ENCODE assay signal across 19 cellular contexts in the genomic region with DNA sequence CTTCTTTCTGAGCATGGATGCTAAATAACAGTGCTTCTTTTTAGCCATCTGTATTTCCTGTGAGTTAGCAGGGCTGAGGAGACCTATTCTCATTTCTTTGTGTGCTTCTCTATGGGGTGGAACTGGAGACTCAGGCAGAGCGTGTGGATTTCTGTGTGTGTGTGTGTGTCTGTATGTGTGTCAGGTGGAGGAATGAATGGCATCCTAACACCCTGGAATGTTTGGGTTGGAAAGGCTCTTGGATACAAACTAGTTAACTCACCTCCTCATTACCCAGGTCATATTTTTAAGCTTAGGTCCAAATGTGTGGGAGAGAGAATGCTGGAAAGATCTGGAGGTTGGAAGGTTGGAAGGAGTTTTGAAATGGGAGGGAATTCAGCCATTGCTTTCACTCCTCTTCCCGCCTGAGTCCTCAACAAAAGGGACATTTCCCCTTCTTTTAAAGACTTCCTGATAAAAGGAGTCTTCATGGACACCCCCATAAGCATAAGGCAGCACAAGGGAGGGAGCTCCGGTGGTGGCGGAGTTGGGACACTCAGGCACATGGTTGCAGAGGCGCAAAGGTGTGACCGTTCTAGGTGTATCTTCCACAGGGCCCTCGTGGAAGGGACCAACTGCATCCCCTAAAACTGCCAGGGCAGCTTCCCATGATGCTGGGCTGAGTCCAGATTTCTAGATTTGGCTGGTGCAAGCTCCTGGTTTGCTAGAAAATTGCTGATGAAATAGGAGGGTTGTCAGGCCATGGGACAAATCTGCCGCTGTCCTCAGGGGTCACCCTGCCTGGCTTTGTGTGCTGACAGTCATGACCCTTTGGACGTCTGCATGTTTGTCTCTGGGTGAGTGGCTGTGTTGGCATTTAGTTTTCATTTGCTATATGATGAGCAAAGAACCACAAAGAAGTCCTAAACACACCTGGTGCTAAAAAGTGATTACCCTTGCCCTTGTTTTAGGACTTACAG. TPM values are rescaled to one million over a fixed set of nuclear protein-coding genes. Genes with fewer than 3 reads are reported as not detected.
"Had no signal": no experiment of that assay in that cellular context is flagged by ENCODE, and none has a peak within 500 bp of the region (broad histone marks: within the 10 kb centered on the region; RNA-seq: fewer than 3 reads in every experiment).

No MANE protein-coding gene starts in this region.

- H3K36me3 ChIP-seq: brain microvascular endothelial cell, left ventricle myocardium inferior, ovary, spleen, tibial nerve had no signal

- H3K27ac ChIP-seq: brain microvascular endothelial cell, left ventricle myocardium inferior, ovary, spleen, tibial nerve had no signal

- ATAC-seq: esophagus mucosa; stimulated activated naive B cell treated with anti-CD40 and anti-IgM and Interleukin-4, amounts not matched to agents 10 μg/mL and 1 μg/mL and 100 μg/mL, for 72 hours had no signal

- H3K9me3 ChIP-seq: left ventricle myocardium inferior, ovary, tibial nerve had no signal

- H3K27me3 ChIP-seq: brain microvascular endothelial cell, ovary, spleen, tibial nerve had no signal

- DNase-seq: activated CD4-positive, alpha-beta T cell treated with anti-CD3 and anti-CD28 coated beads, Interleukin-2, amount 50 U/mL, for 1 hour; activated CD4-positive, CD25-positive, alpha-beta regulatory T cell; activated effector memory CD4-positive, alpha-beta T cell treated with Interleukin-2 at 50 U/mL for 16 hours; activated T-cell treated with anti-CD3 and anti-CD28 coated beads, Interleukin-2, amount 50 U/mL, for 24 hours; amniotic stem cell; brain microvascular endothelial cell; cerebellar nuclear complex; dermis blood vessel endothelial cell; foreskin fibroblast; left ventricle myocardium inferior; ovary; retina; spleen; stimulated activated CD4-positive, alpha-beta T cell treated with anti-CD3 and anti-CD28 coated beads, Interleukin-1b, Interleukin-23, amount 100 ng/mL, for 48 hours; stimulated activated naive B cell treated with anti-CD40 and anti-IgM and Interleukin-4, amounts not matched to agents 10 μg/mL and 1 μg/mL and 100 μg/mL, for 72 hours; T-helper 2 cell had no signal

- H3K4me3 ChIP-seq: left ventricle myocardium inferior, ovary, spleen, tibial nerve had no signal

RNA-seq across cellular contexts. Expression of a gene that starts 54.9 kb away (rescaled TPM):
- polyA plus RNA-seq: neural cell had no signal
